ENCODE assay signal across 28 cellular contexts in the genomic region with DNA sequence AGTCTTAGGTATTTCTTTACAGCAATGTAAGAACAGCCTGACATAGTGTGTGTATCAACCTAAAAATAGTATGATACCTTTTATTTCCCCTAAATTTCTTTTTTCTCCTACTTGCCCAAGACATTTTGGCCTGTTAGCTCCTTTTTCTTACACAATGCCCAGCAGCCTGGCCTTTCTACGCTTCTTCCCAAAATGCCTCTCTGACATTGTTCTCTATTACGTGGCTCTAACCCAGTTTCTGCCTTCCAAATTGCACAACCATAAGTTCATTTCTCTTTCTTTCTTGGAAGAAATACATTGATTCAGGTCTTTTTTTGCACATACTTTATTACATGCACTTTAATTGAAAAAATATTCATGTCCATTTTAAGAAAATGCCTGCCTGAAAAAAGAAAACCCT.
"Had no signal": no experiment of that assay in that cellular context is flagged by ENCODE, and none has a peak within 500 bp of the region (broad histone marks: within the 10 kb centered on the region; RNA-seq: fewer than 3 reads in every experiment).

No MANE protein-coding gene starts in this region.

- DNase-seq: activated CD4-positive, alpha-beta T cell treated with anti-CD3 and anti-CD28 coated beads for 4 hours; activated CD4-positive, alpha-beta T cell treated with anti-CD3 and anti-CD28 coated beads, Interleukin-2, amount 50 U/mL, for 48 hours; activated CD4-positive, CD25-positive, alpha-beta regulatory T cell; activated CD8-positive, alpha-beta memory T cell treated with anti-CD3 and anti-CD28 coated beads, Interleukin-2, amount 50 U/mL, for 48 hours; activated naive CD4-positive, alpha-beta T cell treated with Interleukin-2 at 50 U/mL for 16 hours; activated naive CD8-positive, alpha-beta T cell treated with anti-CD3 and anti-CD28 coated beads for 36 hours; activated T-cell treated with anti-CD3 and anti-CD28 coated beads, Interleukin-2, amount 50 U/mL, for 4 hours; amygdala; colonic mucosa; dorsolateral prefrontal cortex; effector memory CD8-positive, alpha-beta T cell; glutamatergic neuron; immature natural killer cell; left lung; naive thymus-derived CD8-positive, alpha-beta T cell; small intestine; stimulated activated CD4-positive, alpha-beta T cell treated with anti-CD3 and anti-CD28 coated beads, Interleukin-2, amount 100 ng/mL, for 24 hours; stomach; T-helper 9 cell; testis; trophoblast cell; uterus had no signal

- H3K4me3 ChIP-seq: colonic mucosa, dorsolateral prefrontal cortex, hepatocyte, left lung, lung, neural progenitor cell, stomach, testis, uterus had no signal

- ATAC-seq: activated T-cell treated with anti-CD3 and anti-CD28 coated beads, Interleukin-2, amount 50 U/mL, for 4 hours; effector memory CD8-positive, alpha-beta T cell; esophagus mucosa; naive thymus-derived CD8-positive, alpha-beta T cell; sciatic nerve; stimulated activated memory B cell treated with anti-CD40 and anti-IgM and Interleukin-4, amounts not matched to agents 10 μg/mL and 1 μg/mL and 100 μg/mL, for 72 hours had no signal

- H3K27ac ChIP-seq: colonic mucosa, dorsolateral prefrontal cortex, hepatocyte, left lung, neural progenitor cell, stomach, testis, uterus had no signal
